In the genomic region with DNA sequence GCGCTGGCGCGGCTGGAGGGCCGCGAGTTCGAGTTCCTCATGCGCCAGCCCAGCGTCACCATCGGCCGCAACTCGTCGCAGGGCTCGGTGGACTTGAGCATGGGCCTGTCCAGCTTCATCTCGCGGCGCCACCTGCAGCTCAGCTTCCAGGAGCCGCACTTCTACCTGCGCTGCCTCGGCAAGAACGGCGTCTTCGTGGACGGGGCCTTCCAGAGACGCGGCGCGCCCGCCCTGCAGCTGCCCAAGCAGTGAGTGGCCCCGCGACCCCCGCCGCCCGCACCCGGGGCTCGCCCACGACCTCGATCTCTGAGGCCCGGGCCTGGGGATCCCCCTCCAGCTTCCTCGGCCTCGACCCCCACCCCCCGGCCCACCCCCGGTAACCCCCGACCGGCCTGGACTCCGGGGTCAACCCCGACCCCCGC, we compare ENCODE assay signal across 2 cellular contexts.
A peak's percentile ranks its signal among the peaks of the same experiment; 100 is the strongest.
TF ChIP-seq lines count a peak whose summit lies in the region.

No MANE protein-coding gene starts in this region.

TF ChIP-seq in SK-N-SH treated with all-trans-retinoic acid at 6 μM for 48 hours, 23 proteins besides CTCF, POLR2A, EP300 and RAD21:
- TF ChIP-seq, protein P1, sequence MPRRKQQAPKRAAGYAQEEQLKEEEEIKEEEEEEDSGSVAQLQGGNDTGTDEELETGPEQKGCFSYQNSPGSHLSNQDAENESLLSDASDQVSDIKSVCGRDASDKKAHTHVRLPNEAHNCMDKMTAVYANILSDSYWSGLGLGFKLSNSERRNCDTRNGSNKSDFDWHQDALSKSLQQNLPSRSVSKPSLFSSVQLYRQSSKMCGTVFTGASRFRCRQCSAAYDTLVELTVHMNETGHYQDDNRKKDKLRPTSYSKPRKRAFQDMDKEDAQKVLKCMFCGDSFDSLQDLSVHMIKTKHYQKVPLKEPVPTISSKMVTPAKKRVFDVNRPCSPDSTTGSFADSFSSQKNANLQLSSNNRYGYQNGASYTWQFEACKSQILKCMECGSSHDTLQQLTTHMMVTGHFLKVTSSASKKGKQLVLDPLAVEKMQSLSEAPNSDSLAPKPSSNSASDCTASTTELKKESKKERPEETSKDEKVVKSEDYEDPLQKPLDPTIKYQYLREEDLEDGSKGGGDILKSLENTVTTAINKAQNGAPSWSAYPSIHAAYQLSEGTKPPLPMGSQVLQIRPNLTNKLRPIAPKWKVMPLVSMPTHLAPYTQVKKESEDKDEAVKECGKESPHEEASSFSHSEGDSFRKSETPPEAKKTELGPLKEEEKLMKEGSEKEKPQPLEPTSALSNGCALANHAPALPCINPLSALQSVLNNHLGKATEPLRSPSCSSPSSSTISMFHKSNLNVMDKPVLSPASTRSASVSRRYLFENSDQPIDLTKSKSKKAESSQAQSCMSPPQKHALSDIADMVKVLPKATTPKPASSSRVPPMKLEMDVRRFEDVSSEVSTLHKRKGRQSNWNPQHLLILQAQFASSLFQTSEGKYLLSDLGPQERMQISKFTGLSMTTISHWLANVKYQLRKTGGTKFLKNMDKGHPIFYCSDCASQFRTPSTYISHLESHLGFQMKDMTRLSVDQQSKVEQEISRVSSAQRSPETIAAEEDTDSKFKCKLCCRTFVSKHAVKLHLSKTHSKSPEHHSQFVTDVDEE (CRISPR knock-in tag; IDR thresholded peaks at IDR 0.05): no peak
- TF ChIP-seq ZNF565 (CRISPR knock-in tag; conservative IDR thresholded peaks at IDR 0.05; ENCODE audit: low read depth) (no peak), ESRRG (CRISPR knock-in tag; IDR thresholded peaks at IDR 0.05) (no peak), BACH2 (CRISPR knock-in tag; IDR thresholded peaks at IDR 0.05; ENCODE audit: borderline replicate concordance) (no peak), ISL1 (CRISPR knock-in tag; IDR thresholded peaks at IDR 0.05) (no peak), PPARA (CRISPR knock-in tag; IDR thresholded peaks at IDR 0.05; ENCODE audit: borderline replicate concordance) (no peak), ZNF70 (CRISPR knock-in tag; IDR thresholded peaks at IDR 0.05) (no peak), SNAI2 (CRISPR knock-in tag; IDR thresholded peaks at IDR 0.05) (no peak), RARB (CRISPR knock-in tag; IDR thresholded peaks at IDR 0.05) (no peak), GLIS3 (CRISPR knock-in tag; IDR thresholded peaks at IDR 0.05) (no peak), TOX (CRISPR knock-in tag; IDR thresholded peaks at IDR 0.05; ENCODE audit: borderline replicate concordance) (no peak)
- TF ChIP-seq, protein P2, sequence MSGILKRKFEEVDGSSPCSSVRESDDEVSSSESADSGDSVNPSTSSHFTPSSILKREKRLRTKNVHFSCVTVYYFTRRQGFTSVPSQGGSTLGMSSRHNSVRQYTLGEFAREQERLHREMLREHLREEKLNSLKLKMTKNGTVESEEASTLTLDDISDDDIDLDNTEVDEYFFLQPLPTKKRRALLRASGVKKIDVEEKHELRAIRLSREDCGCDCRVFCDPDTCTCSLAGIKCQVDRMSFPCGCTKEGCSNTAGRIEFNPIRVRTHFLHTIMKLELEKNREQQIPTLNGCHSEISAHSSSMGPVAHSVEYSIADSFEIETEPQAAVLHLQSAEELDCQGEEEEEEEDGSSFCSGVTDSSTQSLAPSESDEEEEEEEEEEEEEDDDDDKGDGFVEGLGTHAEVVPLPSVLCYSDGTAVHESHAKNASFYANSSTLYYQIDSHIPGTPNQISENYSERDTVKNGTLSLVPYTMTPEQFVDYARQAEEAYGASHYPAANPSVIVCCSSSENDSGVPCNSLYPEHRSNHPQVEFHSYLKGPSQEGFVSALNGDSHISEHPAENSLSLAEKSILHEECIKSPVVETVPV (CRISPR knock-in tag; IDR thresholded peaks at IDR 0.05): no peak
- TF ChIP-seq, protein P3, sequence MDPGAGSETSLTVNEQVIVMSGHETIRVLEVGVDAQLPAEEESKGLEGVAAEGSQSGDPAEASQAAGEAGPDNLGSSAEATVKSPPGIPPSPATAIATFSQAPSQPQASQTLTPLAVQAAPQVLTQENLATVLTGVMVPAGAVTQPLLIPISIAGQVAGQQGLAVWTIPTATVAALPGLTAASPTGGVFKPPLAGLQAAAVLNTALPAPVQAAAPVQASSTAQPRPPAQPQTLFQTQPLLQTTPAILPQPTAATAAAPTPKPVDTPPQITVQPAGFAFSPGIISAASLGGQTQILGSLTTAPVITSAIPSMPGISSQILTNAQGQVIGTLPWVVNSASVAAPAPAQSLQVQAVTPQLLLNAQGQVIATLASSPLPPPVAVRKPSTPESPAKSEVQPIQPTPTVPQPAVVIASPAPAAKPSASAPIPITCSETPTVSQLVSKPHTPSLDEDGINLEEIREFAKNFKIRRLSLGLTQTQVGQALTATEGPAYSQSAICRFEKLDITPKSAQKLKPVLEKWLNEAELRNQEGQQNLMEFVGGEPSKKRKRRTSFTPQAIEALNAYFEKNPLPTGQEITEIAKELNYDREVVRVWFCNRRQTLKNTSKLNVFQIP (CRISPR knock-in tag; IDR thresholded peaks at IDR 0.05; ENCODE audit: borderline replicate concordance, low read depth): no peak

TF ChIP-seq in GM12878, 131 proteins besides CTCF, POLR2A, EP300 and RAD21 (continued from another document):
- TF ChIP-seq, protein P4, sequence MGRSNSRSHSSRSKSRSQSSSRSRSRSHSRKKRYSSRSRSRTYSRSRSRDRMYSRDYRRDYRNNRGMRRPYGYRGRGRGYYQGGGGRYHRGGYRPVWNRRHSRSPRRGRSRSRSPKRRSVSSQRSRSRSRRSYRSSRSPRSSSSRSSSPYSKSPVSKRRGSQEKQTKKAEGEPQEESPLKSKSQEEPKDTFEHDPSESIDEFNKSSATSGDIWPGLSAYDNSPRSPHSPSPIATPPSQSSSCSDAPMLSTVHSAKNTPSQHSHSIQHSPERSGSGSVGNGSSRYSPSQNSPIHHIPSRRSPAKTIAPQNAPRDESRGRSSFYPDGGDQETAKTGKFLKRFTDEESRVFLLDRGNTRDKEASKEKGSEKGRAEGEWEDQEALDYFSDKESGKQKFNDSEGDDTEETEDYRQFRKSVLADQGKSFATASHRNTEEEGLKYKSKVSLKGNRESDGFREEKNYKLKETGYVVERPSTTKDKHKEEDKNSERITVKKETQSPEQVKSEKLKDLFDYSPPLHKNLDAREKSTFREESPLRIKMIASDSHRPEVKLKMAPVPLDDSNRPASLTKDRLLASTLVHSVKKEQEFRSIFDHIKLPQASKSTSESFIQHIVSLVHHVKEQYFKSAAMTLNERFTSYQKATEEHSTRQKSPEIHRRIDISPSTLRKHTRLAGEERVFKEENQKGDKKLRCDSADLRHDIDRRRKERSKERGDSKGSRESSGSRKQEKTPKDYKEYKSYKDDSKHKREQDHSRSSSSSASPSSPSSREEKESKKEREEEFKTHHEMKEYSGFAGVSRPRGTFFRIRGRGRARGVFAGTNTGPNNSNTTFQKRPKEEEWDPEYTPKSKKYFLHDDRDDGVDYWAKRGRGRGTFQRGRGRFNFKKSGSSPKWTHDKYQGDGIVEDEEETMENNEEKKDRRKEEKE (IDR thresholded peaks at IDR 0.05): no peak
- 0 out of 2 replicates have a peak, but pooled peaks have one; percentile 14 for TF ChIP-seq POLR2AphosphoS5 (IDR thresholded peaks at IDR 0.05; ENCODE audit: low read length)
- 0 out of 2 replicates have a peak, but pooled peaks have one; percentile 12 for TF ChIP-seq BACH1 (IDR thresholded peaks at IDR 0.05; ENCODE audit: borderline replicate concordance)
- TF ChIP-seq KLF5 (IDR thresholded peaks at IDR 0.05; ENCODE audit: partially characterized antibody): no peak
- TF ChIP-seq GATAD2B (conservative IDR thresholded peaks at IDR 0.05; ENCODE audit: low read depth): peak; percentile 10
- TF ChIP-seq FOS (IDR thresholded peaks at IDR 0.05; ENCODE audit: borderline replicate concordance, extremely low read depth, insufficient read length): no peak
- TF ChIP-seq, protein P5, sequence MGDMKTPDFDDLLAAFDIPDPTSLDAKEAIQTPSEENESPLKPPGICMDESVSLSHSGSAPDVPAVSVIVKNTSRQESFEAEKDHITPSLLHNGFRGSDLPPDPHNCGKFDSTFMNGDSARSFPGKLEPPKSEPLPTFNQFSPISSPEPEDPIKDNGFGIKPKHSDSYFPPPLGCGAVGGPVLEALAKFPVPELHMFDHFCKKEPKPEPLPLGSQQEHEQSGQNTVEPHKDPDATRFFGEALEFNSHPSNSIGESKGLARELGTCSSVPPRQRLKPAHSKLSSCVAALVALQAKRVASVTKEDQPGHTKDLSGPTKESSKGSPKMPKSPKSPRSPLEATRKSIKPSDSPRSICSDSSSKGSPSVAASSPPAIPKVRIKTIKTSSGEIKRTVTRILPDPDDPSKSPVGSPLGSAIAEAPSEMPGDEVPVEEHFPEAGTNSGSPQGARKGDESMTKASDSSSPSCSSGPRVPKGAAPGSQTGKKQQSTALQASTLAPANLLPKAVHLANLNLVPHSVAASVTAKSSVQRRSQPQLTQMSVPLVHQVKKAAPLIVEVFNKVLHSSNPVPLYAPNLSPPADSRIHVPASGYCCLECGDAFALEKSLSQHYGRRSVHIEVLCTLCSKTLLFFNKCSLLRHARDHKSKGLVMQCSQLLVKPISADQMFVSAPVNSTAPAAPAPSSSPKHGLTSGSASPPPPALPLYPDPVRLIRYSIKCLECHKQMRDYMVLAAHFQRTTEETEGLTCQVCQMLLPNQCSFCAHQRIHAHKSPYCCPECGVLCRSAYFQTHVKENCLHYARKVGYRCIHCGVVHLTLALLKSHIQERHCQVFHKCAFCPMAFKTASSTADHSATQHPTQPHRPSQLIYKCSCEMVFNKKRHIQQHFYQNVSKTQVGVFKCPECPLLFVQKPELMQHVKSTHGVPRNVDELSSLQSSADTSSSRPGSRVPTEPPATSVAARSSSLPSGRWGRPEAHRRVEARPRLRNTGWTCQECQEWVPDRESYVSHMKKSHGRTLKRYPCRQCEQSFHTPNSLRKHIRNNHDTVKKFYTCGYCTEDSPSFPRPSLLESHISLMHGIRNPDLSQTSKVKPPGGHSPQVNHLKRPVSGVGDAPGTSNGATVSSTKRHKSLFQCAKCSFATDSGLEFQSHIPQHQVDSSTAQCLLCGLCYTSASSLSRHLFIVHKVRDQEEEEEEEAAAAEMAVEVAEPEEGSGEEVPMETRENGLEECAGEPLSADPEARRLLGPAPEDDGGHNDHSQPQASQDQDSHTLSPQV (IDR thresholded peaks at IDR 0.05): no peak
- TF ChIP-seq, protein P6, sequence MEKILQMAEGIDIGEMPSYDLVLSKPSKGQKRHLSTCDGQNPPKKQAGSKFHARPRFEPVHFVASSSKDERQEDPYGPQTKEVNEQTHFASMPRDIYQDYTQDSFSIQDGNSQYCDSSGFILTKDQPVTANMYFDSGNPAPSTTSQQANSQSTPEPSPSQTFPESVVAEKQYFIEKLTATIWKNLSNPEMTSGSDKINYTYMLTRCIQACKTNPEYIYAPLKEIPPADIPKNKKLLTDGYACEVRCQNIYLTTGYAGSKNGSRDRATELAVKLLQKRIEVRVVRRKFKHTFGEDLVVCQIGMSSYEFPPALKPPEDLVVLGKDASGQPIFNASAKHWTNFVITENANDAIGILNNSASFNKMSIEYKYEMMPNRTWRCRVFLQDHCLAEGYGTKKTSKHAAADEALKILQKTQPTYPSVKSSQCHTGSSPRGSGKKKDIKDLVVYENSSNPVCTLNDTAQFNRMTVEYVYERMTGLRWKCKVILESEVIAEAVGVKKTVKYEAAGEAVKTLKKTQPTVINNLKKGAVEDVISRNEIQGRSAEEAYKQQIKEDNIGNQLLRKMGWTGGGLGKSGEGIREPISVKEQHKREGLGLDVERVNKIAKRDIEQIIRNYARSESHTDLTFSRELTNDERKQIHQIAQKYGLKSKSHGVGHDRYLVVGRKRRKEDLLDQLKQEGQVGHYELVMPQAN (conservative IDR thresholded peaks at IDR 0.05): peak; percentile 45
- TF ChIP-seq EGR1 (IDR thresholded peaks at IDR 0.05; ENCODE audit: borderline replicate concordance in 1 of 2, low read depth in 2 of 2, low read length in 2 of 2): no peak
- no peak for TF ChIP-seq MTA3 (IDR thresholded peaks at IDR 0.05; ENCODE audit: borderline replicate concordance, low read length)
- TF ChIP-seq SMARCA5 (IDR thresholded peaks at IDR 0.05): 0 out of 2 replicates have a peak, but pooled peaks have one; percentile 10
